ENCODE assay signal across 29 cellular contexts in the genomic region with DNA sequence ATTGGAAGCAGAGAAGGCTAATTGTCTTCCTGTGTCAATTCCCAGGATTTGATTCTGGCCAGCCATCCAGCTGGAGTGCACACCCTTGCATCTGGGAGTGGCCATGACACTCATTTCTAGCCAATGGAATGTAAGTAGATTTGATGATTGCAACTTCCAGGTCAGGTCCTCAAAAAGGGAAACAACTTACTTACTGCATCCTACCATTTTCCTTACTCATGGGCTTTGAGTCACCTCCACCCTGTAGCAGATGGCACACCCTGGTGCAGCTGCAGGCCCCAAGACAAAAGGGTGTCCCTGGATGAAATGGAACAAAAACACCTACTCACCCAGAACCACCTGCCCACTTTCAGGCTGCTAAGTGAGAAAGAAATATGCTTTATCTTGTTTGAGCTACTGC. TPM values are rescaled to one million over a fixed set of nuclear protein-coding genes. Genes with fewer than 3 reads are reported as not detected.
DNase-seq lines count a peak whose midpoint lies in the region; ATAC-seq and TF ChIP-seq lines count a peak whose summit lies in the region.
"Had no signal": no experiment of that assay in that cellular context is flagged by ENCODE, and none has a peak within 500 bp of the region (broad histone marks: within the 10 kb centered on the region; RNA-seq: fewer than 3 reads in every experiment).

No MANE protein-coding gene starts in this region.

- H3K9me3 Mint-ChIP-seq in MCF 10A (ENCODE audit: unreplicated experiment): no peaks in the 10 kb centered on the region

- peaks cover 7% of the 10 kb centered on the region; the same call in 1 of the 2 replicates for H4K20me1 ChIP-seq in OCI-LY3 (ENCODE audit: insufficient read depth, low read length)

- H2AFZ ChIP-seq in OCI-LY3 (ENCODE audit: low read depth, low read length): no peak overlapping the region

- H3K27me3 Mint-ChIP-seq in MCF 10A (ENCODE audit: insufficient read depth, unreplicated experiment): no peaks in the 10 kb centered on the region

- CTCF ChIA-PET in MCF 10A (lab: Yijun Ruan, JAX): interaction anchor here (1.1 to 2.4 kb wide), 2 partner anchors 13 to 18 kb away, joined by 3 to 9 read pairs; no protein-coding TSS in a partner anchor

- no peak overlapping the region for H3K4me3 Mint-ChIP-seq in MCF 10A (ENCODE audit: unreplicated experiment)
- H3K4me3 Mint-ChIP-seq: activated naive CD4-positive, alpha-beta T cell treated with anti-CD3 and anti-CD28 coated beads for 36 hours; IgD-negative memory B cell had no signal

- peak; percentile 30 for DNase-seq in MCF 10A (ENCODE audit: unreplicated experiment)
- no peak for DNase-seq in breast epithelium (ENCODE audit: low spot score in 2 of 2)
- peak; percentile 26 for DNase-seq in superior temporal gyrus (ENCODE audit: extremely low spot score)
- DNase-seq in activated CD4-positive, alpha-beta T cell treated with anti-CD3 and anti-CD28 coated beads for 48 hours: no peak
- DNase-seq in GDM1 (lab: John Stamatoyannopoulos, UW): no peak
- no peak for DNase-seq in hepatic stellate cell (ENCODE audit: low spot score)
- DNase-seq: ACHN; activated CD4-positive, alpha-beta T cell treated with anti-CD3 and anti-CD28 coated beads for 4 hours; activated naive CD4-positive, alpha-beta T cell treated with anti-CD3 and anti-CD28 coated beads for 36 hours; activated T-cell treated with anti-CD3 and anti-CD28 coated beads, Interleukin-2, amount 50 U/mL, for 48 hours; amniotic stem cell; cortex of kidney; foreskin melanocyte; GF-D8; islet precursor cell; MG63; NCI-H1436 treated with DMSO at 0.1 percent for 48 hours; NCI-H748 treated with DMSO at 0.1 percent for 48 hours; stimulated activated CD4-positive, alpha-beta T cell treated with anti-CD3 and anti-CD28 coated beads, Interleukin-1b, Interleukin-23, amount 100 ng/mL, for 48 hours; uterus had no signal

- H3K9me3 ChIP-seq in breast epithelium (peaks cover 3 to 8% of the 10 kb centered on the region in 2 donors), OCI-LY3 (ENCODE audit: insufficient read depth, low read length) (peaks cover 13% of the 10 kb centered on the region)
- H3K9me3 ChIP-seq: MG63, SJSA1, suprapubic skin, uterus had no signal

- intact Hi-C loops in MCF 10A (cut with micrococcal nuclease): loop anchor here (10.0 kb wide), 1 partner anchor 259 kb away; the partner anchor contains the start of gene ZMYM5
- intact Hi-C loops in breast epithelium (cut with DNase I; ENCODE audit: low total_unique reads): no loop called here

- H3K27me3 ChIP-seq in breast epithelium (no peaks in the 10 kb centered on the region), OCI-LY3 (ENCODE audit: low read depth, low read length) (no peaks in the 10 kb centered on the region)
- H3K27me3 ChIP-seq: MG63, SJSA1 had no signal

- H3K4me1 ChIP-seq in breast epithelium (no peaks in the 10 kb centered on the region), OCI-LY3 (ENCODE audit: low read length) (peaks cover 18% of the 10 kb centered on the region)

- no peak overlapping the region for H3K9ac ChIP-seq in OCI-LY3 (ENCODE audit: low read length)

- TF ChIP-seq POLR2A in breast epithelium (IDR thresholded peaks at IDR 0.05): no peak

- H3K79me2 ChIP-seq in OCI-LY3 (ENCODE audit: low read length): peaks cover 92% of the 10 kb centered on the region

- 0 out of 2 replicates have a peak overlapping the region, but pooled peaks have one; percentile 3 for H3K4me2 ChIP-seq in OCI-LY3 (ENCODE audit: low read length)

- H3K27ac ChIP-seq in breast epithelium: no peak overlapping the region
- H3K27ac ChIP-seq in OCI-LY3 (ENCODE audit: low read length): peak overlapping the region; percentile 10; the same call in 1 of the 2 replicates
- H3K27ac ChIP-seq: C4-2B, cardiac muscle cell, SJSA1, skin epidermis, suprapubic skin, uterus had no signal

- H3K4me3 ChIP-seq in breast epithelium (no peak overlapping the region), OCI-LY3 (ENCODE audit: low read length) (no peak overlapping the region)
- H3K4me3 ChIP-seq: cardiac muscle cell, lung, MG63, SJSA1, skin epidermis, suprapubic skin, uterus had no signal

- ATAC-seq in esophagus mucosa: peak; percentile 61

- H3K36me3 ChIP-seq in breast epithelium: no peaks in the 10 kb centered on the region
- peaks cover 62% of the 10 kb centered on the region for H3K36me3 ChIP-seq in OCI-LY3 (replicated peaks; ENCODE audit: low read depth, low read length)
- H3K36me3 ChIP-seq: cardiac muscle cell, SJSA1, suprapubic skin, uterus had no signal

- H3K27ac Mint-ChIP-seq in MCF 10A (ENCODE audit: low read depth, unreplicated experiment): no peak overlapping the region
- H3K27ac Mint-ChIP-seq: activated naive CD4-positive, alpha-beta T cell treated with anti-CD3 and anti-CD28 coated beads for 36 hours; IgD-negative memory B cell had no signal

- peaks cover 19% of the 10 kb centered on the region for H3K4me1 Mint-ChIP-seq in MCF 10A (ENCODE audit: insufficient read depth, unreplicated experiment)

- POLR2A ChIA-PET in MCF 10A (lab: Yijun Ruan, JAX): interaction anchor here (0.6 to 3.4 kb wide), 4 partner anchors 18 to 68 kb away, joined by 3 to 17 read pairs (median 3); partner anchors contain the start of gene MPHOSPH8

- no peaks in the 10 kb centered on the region for H3K36me3 Mint-ChIP-seq in MCF 10A (ENCODE audit: insufficient read depth, unreplicated experiment)
- H3K36me3 Mint-ChIP-seq: IgD-negative memory B cell had no signal

- BruUV-seq in MCF 10A (replicated peaks; lab: Mats Ljungman, UMichigan): no TSS peak

- TF ChIP-seq CTCF in MCF 10A (IDR thresholded peaks at IDR 0.05; ENCODE audit: unreplicated experiment) (no peak), breast epithelium (IDR thresholded peaks at IDR 0.05) (no peak), OCI-LY3 (IDR thresholded peaks at IDR 0.05; ENCODE audit: low read depth, low read length) (no peak)

RNA-seq across cellular contexts. Expression of gene MPHOSPH8, which starts 27.3 kb away (rescaled TPM):
- total RNA-seq in MCF 10A (2022) (31.9 and 32.4 TPM in 2 replicates), breast epithelium (10 to 100 TPM; 39.2 to 53.3 (median 44.9) TPM), esophagus mucosa (16.1 TPM)

RNA-seq across cellular contexts. Expression of gene TPTE2, which starts 44.8 kb away (rescaled TPM):
- total RNA-seq in MCF 10A (2022) (not detected in 2 replicates), breast epithelium (under 1 TPM in 2 of 3 donors, not detected in 1; 0.29 to 0.33 TPM), esophagus mucosa (not detected)
- total RNA-seq: activated naive CD4-positive, alpha-beta T cell treated with anti-CD3 and anti-CD28 coated beads for 36 hours; SJSA1; suprapubic skin had no signal

Comparison
In these comparisons a context has a peak if more than half of its experiments do, and no peak if none do; other contexts are left out.
1. DNase-seq: peak in MCF 10A (single experiment) and superior temporal gyrus (single experiment); none in breast epithelium (0 of 2), activated CD4-positive, alpha-beta T cell treated with anti-CD3 and anti-CD28 coated beads for 48 hours (single experiment), GDM1 (single experiment) and hepatic stellate cell (single experiment).